11 cellular contexts compared by ENCODE assay signal in the genomic region with DNA sequence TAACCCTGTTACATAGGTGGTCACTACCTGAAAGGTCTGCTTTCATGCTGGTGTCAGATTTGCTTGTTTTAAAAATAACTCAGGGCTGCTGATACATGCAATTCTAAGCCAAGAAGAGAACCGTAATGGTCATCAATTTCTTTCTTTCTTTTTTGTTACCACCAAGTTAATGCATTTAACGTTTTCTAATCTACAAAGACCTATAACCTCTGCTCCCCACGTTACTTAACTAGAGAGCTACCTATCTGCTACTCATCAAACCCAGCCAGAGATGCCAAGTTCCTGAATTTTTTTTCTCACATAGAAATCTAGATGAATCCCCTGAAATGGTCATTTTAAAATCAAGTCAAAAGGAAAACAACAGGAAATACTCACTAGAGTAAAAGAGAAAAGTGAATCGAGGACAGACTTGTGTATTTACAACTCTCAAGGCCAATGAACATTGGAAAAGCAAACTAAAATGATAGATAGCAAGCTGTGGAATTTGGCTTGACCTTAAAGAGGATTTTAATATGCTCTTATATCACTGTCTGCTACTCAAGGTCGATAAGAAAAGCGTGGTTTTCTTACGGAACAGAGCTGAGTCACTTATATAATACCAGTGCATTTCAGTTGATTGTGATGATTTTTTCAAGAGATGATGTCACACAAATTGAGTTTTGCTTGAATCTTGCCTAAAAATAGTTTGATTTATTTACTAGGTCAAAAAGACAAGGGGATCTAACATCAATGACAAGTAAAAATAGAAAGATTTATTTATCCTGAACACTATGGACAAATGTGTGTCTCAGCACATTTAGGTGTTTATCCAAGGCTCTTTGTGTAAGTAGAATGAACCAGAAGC.
DNase-seq lines count a peak whose midpoint lies in the region; ATAC-seq and TF ChIP-seq lines count a peak whose summit lies in the region.
"Had no signal": no experiment of that assay in that cellular context is flagged by ENCODE, and none has a peak within 500 bp of the region (broad histone marks: within the 10 kb centered on the region; RNA-seq: fewer than 3 reads in every experiment).

No MANE protein-coding gene starts in this region.

- no peaks in the 10 kb centered on the region for H4K20me1 ChIP-seq in KMS-11 (ENCODE audit: insufficient read depth)
- H4K20me1 ChIP-seq in smooth muscle cell (ENCODE audit: low read depth), result no peaks in the 10 kb centered on the region

- H3K27ac ChIP-seq in KMS-11, result peak overlapping the region; percentile 71
- H3K27ac ChIP-seq in smooth muscle cell (ENCODE audit: low read depth), result no peak overlapping the region
- H3K27ac ChIP-seq: Peyer's patch, thoracic aorta had no signal

- no peak for ATAC-seq in activated CD8-positive, alpha-beta T cell treated with anti-CD3 and anti-CD28 coated beads, Interleukin-2, amount 10 ng/mL, durations not matched to agents 7 days and 5 days
- ATAC-seq in GM19467 (IDR thresholded peaks at IDR 0.05; ENCODE audit: unreplicated experiment), result no peak

- no peaks in the 10 kb centered on the region for H3K9me3 ChIP-seq in smooth muscle cell (replicated peaks; ENCODE audit: low read depth)
- H3K9me3 ChIP-seq: Peyer's patch, thoracic aorta had no signal

- peak overlapping the region; percentile 53 for H2AFZ ChIP-seq in KMS-11 (ENCODE audit: low read depth)
- peak overlapping the region; percentile 2 for H2AFZ ChIP-seq in smooth muscle cell (ENCODE audit: low read depth)

- H3K4me2 ChIP-seq in KMS-11 (peak overlapping the region; percentile 83), smooth muscle cell (no peak overlapping the region)

- H3K36me3 Mint-ChIP-seq in activated CD8-positive, alpha-beta T cell treated with anti-CD3 and anti-CD28 coated beads, Interleukin-2, amount 10 ng/mL, durations not matched to agents 7 days and 5 days (ENCODE audit: low read depth), result peaks cover 19% of the 10 kb centered on the region
- H3K36me3 Mint-ChIP-seq: immature natural killer cell had no signal

- H3K4me1 ChIP-seq in KMS-11 (ENCODE audit: low read depth, poor library complexity, severe bottlenecking) (peaks cover 75% of the 10 kb centered on the region), smooth muscle cell (ENCODE audit: low read depth) (no peaks in the 10 kb centered on the region)

- peak overlapping the region; percentile 37 for H3K27ac Mint-ChIP-seq in activated CD8-positive, alpha-beta T cell treated with anti-CD3 and anti-CD28 coated beads, Interleukin-2, amount 10 ng/mL, durations not matched to agents 7 days and 5 days

- H3K27me3 ChIP-seq in KMS-11 (ENCODE audit: insufficient read depth, low read depth) (no peaks in the 10 kb centered on the region), smooth muscle cell (ENCODE audit: low read depth) (no peaks in the 10 kb centered on the region)
- H3K27me3 ChIP-seq: Peyer's patch had no signal

- H3K79me2 ChIP-seq in KMS-11 (ENCODE audit: insufficient read depth, low read depth) (no peaks in the 10 kb centered on the region), smooth muscle cell (ENCODE audit: low read depth) (no peaks in the 10 kb centered on the region)

- H3K4me3 ChIP-seq in KMS-11 (IDR thresholded peaks at IDR 0.05; ENCODE audit: insufficient read depth, low read depth, low read length), result no peak overlapping the region
- no peak overlapping the region for H3K4me3 ChIP-seq in fibroblast of the aortic adventitia (ENCODE audit: low read depth, low read length)
- no peak overlapping the region for H3K4me3 ChIP-seq in smooth muscle cell
- H3K4me3 ChIP-seq: Peyer's patch, thoracic aorta had no signal

- POLR2A ChIA-PET in activated CD8-positive, alpha-beta T cell treated with anti-CD3 and anti-CD28 coated beads, Interleukin-2, amount 10 ng/mL, durations not matched to agents 7 days and 5 days (lab: Charles Lee), result interaction anchor here (0.6 kb wide), 1 partner anchor 272 kb away, joined by 4 read pairs; no protein-coding TSS in a partner anchor

- WGBS in smooth muscle cell (ENCODE audit: low lambda C conversion rate), result 49% methylated on average over 7 of the region's 7 CpGs

- H3K36me3 ChIP-seq in KMS-11 (ENCODE audit: insufficient read depth) (no peaks in the 10 kb centered on the region), smooth muscle cell (ENCODE audit: low read depth) (no peaks in the 10 kb centered on the region)
- H3K36me3 ChIP-seq: Peyer's patch, thoracic aorta had no signal

- H3F3A ChIP-seq in smooth muscle cell (ENCODE audit: low read depth), result no peaks in the 10 kb centered on the region

- peaks cover 14% of the 10 kb centered on the region for H3K9me3 Mint-ChIP-seq in activated CD8-positive, alpha-beta T cell treated with anti-CD3 and anti-CD28 coated beads, Interleukin-2, amount 10 ng/mL, durations not matched to agents 7 days and 5 days (ENCODE audit: insufficient read depth)
- H3K9me3 Mint-ChIP-seq: immature natural killer cell had no signal

- no peak overlapping the region for H3K4me3 Mint-ChIP-seq in activated CD8-positive, alpha-beta T cell treated with anti-CD3 and anti-CD28 coated beads, Interleukin-2, amount 10 ng/mL, durations not matched to agents 7 days and 5 days
- H3K4me3 Mint-ChIP-seq: immature natural killer cell had no signal

- peak overlapping the region; percentile 33; the same call in 1 of the 2 replicates for H3K9ac ChIP-seq in KMS-11
- no peak overlapping the region for H3K9ac ChIP-seq in smooth muscle cell (ENCODE audit: low read depth)

- CTCF ChIA-PET in activated CD8-positive, alpha-beta T cell treated with anti-CD3 and anti-CD28 coated beads, Interleukin-2, amount 10 ng/mL, durations not matched to agents 7 days and 5 days (lab: Charles Lee), result interaction anchor here (0.9 to 2.2 kb wide), 4 partner anchors 11 to 72 kb away, joined by 3 to 5 read pairs (median 4); no protein-coding TSS in a partner anchor

- DNase-seq in activated CD8-positive, alpha-beta T cell treated with anti-CD3 and anti-CD28 coated beads, Interleukin-2, amount 10 ng/mL, durations not matched to agents 7 days and 5 days, result no peak
- DNase-seq in fibroblast of the aortic adventitia (ENCODE audit: low read depth) (peak; percentile 77), smooth muscle cell (lab: John Stamatoyannopoulos, UW; ENCODE audit: unreplicated experiment) (no peak), GM13976 (ENCODE audit: low spot score) (no peak), NCI-H748 treated with DMSO at 0.1 percent for 48 hours (lab: John Stamatoyannopoulos, UW) (no peak)
- no peak for DNase-seq in stimulated activated naive CD4-positive, alpha-beta T cell treated with Interleukin-2 at 50 U/mL for 16 hours (lab: John Stamatoyannopoulos, UW)
- DNase-seq: immature natural killer cell, Peyer's patch had no signal

- in situ Hi-C loops in GM13976 (cut with MboI; ENCODE audit: low sequenced_read_pairs, unreplicated experiment), result no loop called here

- no peak for TF ChIP-seq CTCF in KMS-11 (conservative IDR thresholded peaks at IDR 0.05; ENCODE audit: low read depth, low read length)
- TF ChIP-seq CTCF in fibroblast of the aortic adventitia (IDR thresholded peaks at IDR 0.05; ENCODE audit: insufficient read depth, low read length), result no peak
- no peak for TF ChIP-seq CTCF in smooth muscle cell (IDR thresholded peaks at IDR 0.05; ENCODE audit: borderline replicate concordance, insufficient read depth, poor library complexity, severe bottlenecking)
- TF ChIP-seq CTCF in GM13976 (IDR thresholded peaks at IDR 0.05; ENCODE audit: borderline replicate concordance, control extremely low read depth, extremely low read depth, insufficient read depth, missing control alignments), result no peak

- H3K27me3 Mint-ChIP-seq in activated CD8-positive, alpha-beta T cell treated with anti-CD3 and anti-CD28 coated beads, Interleukin-2, amount 10 ng/mL, durations not matched to agents 7 days and 5 days (ENCODE audit: low read depth), result no peaks in the 10 kb centered on the region

- peaks cover 56% of the 10 kb centered on the region for H3K4me1 Mint-ChIP-seq in activated CD8-positive, alpha-beta T cell treated with anti-CD3 and anti-CD28 coated beads, Interleukin-2, amount 10 ng/mL, durations not matched to agents 7 days and 5 days (ENCODE audit: low read depth)
